13 cellular contexts compared by ENCODE assay signal in the genomic region with DNA sequence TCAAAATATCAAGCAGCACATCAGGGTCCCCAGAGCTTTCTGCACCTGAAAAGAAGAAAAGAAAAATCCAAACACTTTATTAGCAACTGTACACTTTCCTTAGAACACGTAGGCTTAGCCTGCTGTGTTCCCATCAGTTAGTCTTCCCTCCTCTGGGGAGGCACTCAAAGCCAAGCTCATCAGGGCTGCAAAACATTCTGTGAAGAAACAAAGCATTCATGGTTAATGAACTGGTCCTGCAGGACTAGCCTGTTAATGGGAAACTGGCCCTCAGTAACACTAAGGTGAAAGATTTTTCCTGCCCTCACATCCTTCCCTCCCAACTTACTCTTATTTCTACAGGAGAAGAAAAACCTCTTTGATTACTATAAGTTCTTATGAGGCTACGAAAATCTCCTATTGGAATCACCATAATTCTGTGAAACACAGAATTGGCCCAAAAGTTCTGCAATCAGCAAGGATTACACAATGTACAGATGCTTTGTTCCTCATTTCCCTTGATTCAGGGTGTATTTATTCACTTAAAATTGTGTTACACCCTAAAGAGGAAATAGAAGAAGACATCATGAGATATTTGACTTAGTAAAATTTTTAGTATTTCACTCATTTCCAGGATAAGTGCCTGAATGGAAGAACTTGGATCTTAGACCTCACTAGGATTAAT.
"Had no signal": no experiment of that assay in that cellular context is flagged by ENCODE, and none has a peak within 500 bp of the region (broad histone marks: within the 10 kb centered on the region; RNA-seq: fewer than 3 reads in every experiment).

No MANE protein-coding gene starts in this region.

- ATAC-seq: activated naive CD4-positive, alpha-beta T cell treated with anti-CD3 and anti-CD28 coated beads, Interleukin-2, amount 50 U/mL, for 72 hours; body of pancreas; heart right ventricle had no signal

- H3K27ac Mint-ChIP-seq: activated naive CD4-positive, alpha-beta T cell treated with anti-CD3 and anti-CD28 coated beads, Interleukin-2, amount 50 U/mL, for 72 hours; activated T-cell treated with anti-CD3 and anti-CD28 coated beads, Interleukin-2, amount 50 U/mL, for 24 hours; type B pancreatic cell had no signal

- H3K27me3 Mint-ChIP-seq: activated T-cell treated with anti-CD3 and anti-CD28 coated beads, Interleukin-2, amount 50 U/mL, for 24 hours; type B pancreatic cell had no signal

- DNase-seq: activated effector memory CD4-positive, alpha-beta T cell treated with anti-CD3 and anti-CD28 coated beads, Interleukin-2, amount 50 U/mL, for 16 hours; activated T-cell treated with anti-CD3 and anti-CD28 coated beads, Interleukin-2, amount 50 U/mL, for 24 hours; amniotic stem cell; body of pancreas; central memory CD4-positive, alpha-beta T cell; effector CD8-positive, alpha-beta T cell; heart right ventricle; kidney; stimulated activated CD4-positive, alpha-beta T cell treated with anti-CD3 and anti-CD28 coated beads, Interleukin-12 subunit alpha, Interleukin-12 subunit beta, amount 100 ng/mL, for 4 hours; stimulated activated naive CD4-positive, alpha-beta T cell treated with Interleukin-2 at 50 U/mL for 16 hours had no signal

- H3K4me3 Mint-ChIP-seq: activated T-cell treated with anti-CD3 and anti-CD28 coated beads, Interleukin-2, amount 50 U/mL, for 24 hours; neural crest cell; type B pancreatic cell had no signal

- H3K9me3 Mint-ChIP-seq: activated naive CD4-positive, alpha-beta T cell treated with anti-CD3 and anti-CD28 coated beads, Interleukin-2, amount 50 U/mL, for 72 hours; activated T-cell treated with anti-CD3 and anti-CD28 coated beads, Interleukin-2, amount 50 U/mL, for 24 hours; neural crest cell; type B pancreatic cell had no signal

- H3K36me3 Mint-ChIP-seq: activated naive CD4-positive, alpha-beta T cell treated with anti-CD3 and anti-CD28 coated beads, Interleukin-2, amount 50 U/mL, for 72 hours; type B pancreatic cell had no signal
